Comparison of ENCODE assay signal across 29 cellular contexts in the genomic region with DNA sequence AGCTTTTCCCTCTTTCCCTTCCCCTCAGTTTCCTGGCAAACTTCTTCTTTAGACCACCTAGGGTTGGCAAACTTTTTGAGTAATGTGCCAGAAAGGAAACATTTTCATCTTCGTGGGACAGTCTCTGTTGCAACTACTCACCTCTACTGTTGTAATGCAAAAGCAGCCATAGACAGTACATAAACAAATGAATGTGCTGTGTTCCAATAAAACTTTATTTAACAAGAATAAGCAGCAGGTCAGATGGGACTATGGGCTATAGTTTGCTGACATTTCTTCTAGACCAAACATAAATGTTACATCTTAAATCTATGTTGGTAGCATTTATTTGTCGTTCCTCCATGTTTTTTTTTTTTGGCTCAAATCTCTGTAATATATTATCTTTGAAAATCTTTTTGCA.
A peak's percentile ranks its signal among the peaks of the same experiment; 100 is the strongest.
DNase-seq lines count a peak whose midpoint lies in the region; ATAC-seq, FAIRE-seq and TF ChIP-seq lines count a peak whose summit lies in the region.
"Had no signal": no experiment of that assay in that cellular context is flagged by ENCODE, and none has a peak within 500 bp of the region (broad histone marks: within the 10 kb centered on the region; RNA-seq: fewer than 3 reads in every experiment).

No MANE protein-coding gene starts in this region.

- no peaks in the 10 kb centered on the region for H3K9me3 ChIP-seq in K562 (replicated peaks; ENCODE audit: control insufficient read depth, insufficient read depth, low read depth, low read length)
- H3K9me3 ChIP-seq: A549; BE2C; BLaER1; BLaER1 treated with 17β-estradiol and CSF1 and Interleukin-3, amounts not matched to agents 10 nM and 100 nM; Caco-2 had no signal

- CTCF ChIA-PET in K562 (lab: Yijun Ruan, JAX; ENCODE audit: low intra/inter-chr PET ratio): no interaction called here

- FAIRE-seq in K562 (lab: Jason Lieb, UNC): no peak
- FAIRE-seq: A204.1, A549, D721Med had no signal

- no peaks in the 10 kb centered on the region for H3K4me1 ChIP-seq in K562 (replicated peaks in 1 of 2; ENCODE audit: control insufficient read depth in 2 of 2, insufficient read depth in 2 of 2, low read length in 2 of 2)
- H3K4me1 ChIP-seq: A549; BE2C; BLaER1; BLaER1 treated with 17β-estradiol and CSF1 and Interleukin-3, amounts not matched to agents 10 nM and 100 nM; Caco-2 had no signal

- no peaks in the 10 kb centered on the region for H3K27me3 ChIP-seq in K562 (ENCODE audit: control insufficient read depth in 2 of 2, insufficient read depth in 2 of 2, low read length in 2 of 2)
- H3K27me3 ChIP-seq: BE2C; BLaER1; BLaER1 treated with 17β-estradiol and CSF1 and Interleukin-3, amounts not matched to agents 10 nM and 100 nM had no signal

- no peak for TF ChIP-seq EP300 in K562 (IDR thresholded peaks at IDR 0.05; ENCODE audit: low read length)

- no peak for DNase-seq in K562 (ENCODE audit: extremely low read depth in 1 of 4, low spot score in 3 of 4)
- DNase-seq: 8988T; ACHN; AML-193; BE2C; C1 segment of cervical spinal cord; Caco-2; Calu3; CD4-positive, alpha-beta memory T cell; CD4-positive, alpha-beta T cell; CD4-positive, CD25-positive, alpha-beta regulatory T cell; CD8-positive, alpha-beta memory T cell; CD8-positive, alpha-beta T cell; COR-L47; DMS 273 treated with DMSO at 0.1 percent for 48 hours; DMS153; DMS53; DMS79; DMS79 treated with DMSO at 0.1 percent for 48 hours; DND-41; EL had no signal

- POLR2A ChIA-PET in K562 (lab: Yijun Ruan, JAX): no interaction called here

- no TSS peak for BruUV-seq in K562 (replicated peaks; lab: Mats Ljungman, UMichigan)

- no peak overlapping the region for H3K9ac ChIP-seq in K562 (ENCODE audit: insufficient read depth in 1 of 2, low read depth in 2 of 2, low read length in 2 of 2)
- H3K9ac ChIP-seq: BLaER1; BLaER1 treated with 17β-estradiol and CSF1 and Interleukin-3, amounts not matched to agents 10 nM and 100 nM had no signal

- TF ChIP-seq RAD21 in K562 (CRISPR knock-in tag; conservative IDR thresholded peaks at IDR 0.05 in 1 of 2, IDR thresholded peaks at IDR 0.05 in 1 of 2): no peak

- no peak for ATAC-seq in K562
- ATAC-seq in GM21526 (IDR thresholded peaks at IDR 0.05; ENCODE audit: low FRiP score, unreplicated experiment): no peak
- ATAC-seq: A549; CD8-positive, alpha-beta T cell had no signal

- no peaks in the 10 kb centered on the region for H4K20me1 ChIP-seq in K562 (replicated peaks; ENCODE audit: control insufficient read depth, insufficient read depth, low read length)
- H4K20me1 ChIP-seq: BLaER1; BLaER1 treated with 17β-estradiol and CSF1 and Interleukin-3, amounts not matched to agents 10 nM and 100 nM had no signal

- H2AFZ ChIP-seq in K562 (ENCODE audit: low read depth, low read length): 0 out of 2 replicates have a peak overlapping the region, but pooled peaks have one; percentile 51

- H3K79me2 ChIP-seq in K562 (ENCODE audit: control insufficient read depth, insufficient read depth, low read length): no peaks in the 10 kb centered on the region

- no peak overlapping the region for H3K4me2 ChIP-seq in K562 (ENCODE audit: insufficient read depth, low read length)
- H3K4me2 ChIP-seq: A549; BLaER1; BLaER1 treated with 17β-estradiol and CSF1 and Interleukin-3, amounts not matched to agents 10 nM and 100 nM had no signal

- no peaks in the 10 kb centered on the region for H3K9me1 ChIP-seq in K562 (ENCODE audit: control insufficient read depth, insufficient read depth, low read length)

- TF ChIP-seq POLR2A in K562 (conservative IDR thresholded peaks at IDR 0.05): no peak

- no peak overlapping the region for H3K27ac ChIP-seq in K562 (ENCODE audit: extremely low read depth, low read depth, low read length)
- H3K27ac ChIP-seq: 22Rv1; A549; BLaER1; BLaER1 treated with 17β-estradiol and CSF1 and Interleukin-3, amounts not matched to agents 10 nM and 100 nM; C4-2B had no signal

- in situ Hi-C loops in K562 (cut with MboI): no loop called here

- intact Hi-C loops in K562 (cut with micrococcal nuclease): loop anchor here (10.0 kb wide), 2 partner anchors 515 to 1085 kb away; no protein-coding TSS in a partner anchor

- no peak overlapping the region for H3K4me3 ChIP-seq in K562
- H3K4me3 ChIP-seq: A549; BLaER1; BLaER1 treated with 17β-estradiol and CSF1 and Interleukin-3, amounts not matched to agents 10 nM and 100 nM had no signal

- WGBS in K562 (ENCODE audit: insufficient coverage, low coverage, missing lambda C conversion rate): 27% methylated on average over 2 of the region's 2 CpGs

- H3K36me3 ChIP-seq in K562 (ENCODE audit: control insufficient read depth, insufficient read depth, low read length): no peaks in the 10 kb centered on the region
- H3K36me3 ChIP-seq: BE2C; BLaER1; BLaER1 treated with 17β-estradiol and CSF1 and Interleukin-3, amounts not matched to agents 10 nM and 100 nM had no signal

- no peak for TF ChIP-seq CTCF in K562 (IDR thresholded peaks at IDR 0.05 in 2 of 3, conservative IDR thresholded peaks at IDR 0.05 in 1 of 3; ENCODE audit: insufficient read depth in 2 of 3, low read depth in 1 of 3, low read length in 3 of 3)

TF ChIP-seq in K562, 482 proteins besides CTCF, POLR2A, EP300 and RAD21:
- TF ChIP-seq, protein P1, sequence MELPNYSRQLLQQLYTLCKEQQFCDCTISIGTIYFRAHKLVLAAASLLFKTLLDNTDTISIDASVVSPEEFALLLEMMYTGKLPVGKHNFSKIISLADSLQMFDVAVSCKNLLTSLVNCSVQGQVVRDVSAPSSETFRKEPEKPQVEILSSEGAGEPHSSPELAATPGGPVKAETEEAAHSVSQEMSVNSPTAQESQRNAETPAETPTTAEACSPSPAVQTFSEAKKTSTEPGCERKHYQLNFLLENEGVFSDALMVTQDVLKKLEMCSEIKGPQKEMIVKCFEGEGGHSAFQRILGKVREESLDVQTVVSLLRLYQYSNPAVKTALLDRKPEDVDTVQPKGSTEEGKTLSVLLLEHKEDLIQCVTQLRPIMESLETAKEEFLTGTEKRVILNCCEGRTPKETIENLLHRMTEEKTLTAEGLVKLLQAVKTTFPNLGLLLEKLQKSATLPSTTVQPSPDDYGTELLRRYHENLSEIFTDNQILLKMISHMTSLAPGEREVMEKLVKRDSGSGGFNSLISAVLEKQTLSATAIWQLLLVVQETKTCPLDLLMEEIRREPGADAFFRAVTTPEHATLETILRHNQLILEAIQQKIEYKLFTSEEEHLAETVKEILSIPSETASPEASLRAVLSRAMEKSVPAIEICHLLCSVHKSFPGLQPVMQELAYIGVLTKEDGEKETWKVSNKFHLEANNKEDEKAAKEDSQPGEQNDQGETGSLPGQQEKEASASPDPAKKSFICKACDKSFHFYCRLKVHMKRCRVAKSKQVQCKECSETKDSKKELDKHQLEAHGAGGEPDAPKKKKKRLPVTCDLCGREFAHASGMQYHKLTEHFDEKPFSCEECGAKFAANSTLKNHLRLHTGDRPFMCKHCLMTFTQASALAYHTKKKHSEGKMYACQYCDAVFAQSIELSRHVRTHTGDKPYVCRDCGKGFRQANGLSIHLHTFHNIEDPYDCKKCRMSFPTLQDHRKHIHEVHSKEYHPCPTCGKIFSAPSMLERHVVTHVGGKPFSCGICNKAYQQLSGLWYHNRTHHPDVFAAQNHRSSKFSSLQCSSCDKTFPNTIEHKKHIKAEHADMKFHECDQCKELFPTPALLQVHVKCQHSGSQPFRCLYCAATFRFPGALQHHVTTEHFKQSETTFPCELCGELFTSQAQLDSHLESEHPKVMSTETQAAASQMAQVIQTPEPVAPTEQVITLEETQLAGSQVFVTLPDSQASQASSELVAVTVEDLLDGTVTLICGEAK (IDR thresholded peaks at IDR 0.05): peak; percentile 93
- TF ChIP-seq, protein P1 (CRISPR knock-in tag; IDR thresholded peaks at IDR 0.05): peak; percentile 77
- TF ChIP-seq PCBP1 (IDR thresholded peaks at IDR 0.05; ENCODE audit: low read depth, low read length, poor library complexity, severe bottlenecking) (peak; percentile 14), GABPB1 (CRISPR knock-in tag; IDR thresholded peaks at IDR 0.05) (no peak)
- TF ChIP-seq, protein P2, sequence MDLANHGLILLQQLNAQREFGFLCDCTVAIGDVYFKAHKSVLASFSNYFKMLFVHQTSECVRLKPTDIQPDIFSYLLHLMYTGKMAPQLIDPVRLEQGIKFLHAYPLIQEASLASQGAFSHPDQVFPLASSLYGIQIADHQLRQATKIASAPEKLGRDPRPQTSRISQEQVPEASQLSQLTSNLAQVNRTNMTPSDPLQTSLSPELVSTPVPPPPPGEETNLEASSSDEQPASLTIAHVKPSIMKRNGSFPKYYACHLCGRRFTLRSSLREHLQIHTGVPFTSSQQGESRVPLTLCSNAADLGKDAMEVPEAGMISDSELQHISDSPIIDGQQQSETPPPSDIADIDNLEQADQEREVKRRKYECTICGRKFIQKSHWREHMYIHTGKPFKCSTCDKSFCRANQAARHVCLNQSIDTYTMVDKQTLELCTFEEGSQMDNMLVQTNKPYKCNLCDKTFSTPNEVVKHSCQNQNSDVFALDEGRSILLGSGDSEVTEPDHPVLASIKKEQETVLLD (IDR thresholded peaks at IDR 0.05): no peak
TF ChIP-seq in K562: peak in this region for 2.
